In the genomic region with DNA sequence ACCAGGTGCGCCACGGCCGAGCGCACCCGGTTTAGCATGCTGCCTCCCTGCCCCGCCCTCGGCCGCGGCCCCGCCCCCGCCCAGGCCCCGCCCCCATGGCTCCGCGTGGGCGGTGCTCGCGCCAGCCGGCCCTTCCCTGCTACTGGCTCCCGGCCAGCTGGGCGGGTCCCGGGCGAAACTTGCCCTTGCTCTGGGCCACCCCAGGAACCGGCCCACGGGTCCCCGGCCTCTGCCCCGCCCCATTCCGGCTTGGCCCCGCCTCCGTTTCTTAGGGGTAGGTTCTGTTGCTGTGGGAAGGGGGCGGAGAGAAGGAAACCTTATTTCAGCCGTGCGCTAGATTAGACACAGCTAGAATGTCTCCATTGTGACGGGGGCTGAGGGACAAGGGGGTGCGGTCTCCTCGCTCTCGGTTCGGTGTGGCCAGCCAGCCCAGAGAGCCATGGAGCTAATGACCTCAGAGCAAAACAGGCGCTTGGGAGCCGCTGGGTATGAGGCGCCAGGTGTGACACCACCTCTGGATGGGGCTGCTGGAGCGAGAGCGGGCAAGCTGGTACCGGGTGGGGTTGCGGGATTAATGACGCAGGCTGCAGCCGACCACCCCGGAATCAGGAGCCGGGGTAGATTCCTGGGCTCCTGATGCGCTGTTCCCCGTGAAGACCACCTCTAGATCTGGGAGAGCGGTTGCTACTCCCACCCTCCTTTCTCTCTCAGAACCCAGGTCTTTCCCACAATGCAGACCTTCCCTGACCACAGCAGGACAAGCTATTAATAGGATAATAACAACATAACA, we compare ENCODE assay signal across 8 cellular contexts. TPM values are rescaled to one million over a fixed set of nuclear protein-coding genes. Genes with fewer than 3 reads are reported as not detected.
DNase-seq lines count a peak whose midpoint lies in the region; ATAC-seq and TF ChIP-seq lines count a peak whose summit lies in the region.

A gene with protein sequence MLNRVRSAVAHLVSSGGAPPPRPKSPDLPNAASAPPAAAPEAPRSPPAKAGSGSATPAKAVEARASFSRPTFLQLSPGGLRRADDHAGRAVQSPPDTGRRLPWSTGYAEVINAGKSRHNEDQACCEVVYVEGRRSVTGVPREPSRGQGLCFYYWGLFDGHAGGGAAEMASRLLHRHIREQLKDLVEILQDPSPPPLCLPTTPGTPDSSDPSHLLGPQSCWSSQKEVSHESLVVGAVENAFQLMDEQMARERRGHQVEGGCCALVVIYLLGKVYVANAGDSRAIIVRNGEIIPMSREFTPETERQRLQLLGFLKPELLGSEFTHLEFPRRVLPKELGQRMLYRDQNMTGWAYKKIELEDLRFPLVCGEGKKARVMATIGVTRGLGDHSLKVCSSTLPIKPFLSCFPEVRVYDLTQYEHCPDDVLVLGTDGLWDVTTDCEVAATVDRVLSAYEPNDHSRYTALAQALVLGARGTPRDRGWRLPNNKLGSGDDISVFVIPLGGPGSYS (minus strand): TSS at position 69 of the 790 bp plus-strand sequence. CDS start 31 bp downstream, at position 38.

- H3K27me3 ChIP-seq in GM23248 (replicated peaks; ENCODE audit: insufficient read depth), result no peaks in the 10 kb centered on the region
- no peaks in the 10 kb centered on the region for H3K27me3 ChIP-seq in foreskin keratinocyte

- no peaks in the 10 kb centered on the region for H3K9me3 ChIP-seq in GM23248 (ENCODE audit: low read depth)

- H3K36me3 Mint-ChIP-seq in neural crest cell (ENCODE audit: low read depth), result no peaks in the 10 kb centered on the region
- no peaks in the 10 kb centered on the region for H3K36me3 Mint-ChIP-seq in stimulated activated naive CD8-positive, alpha-beta T cell treated with anti-CD3 and anti-CD28 coated beads, Interleukin-15, Interleukin-2, amounts not matched to agents 100 ng/mL and 50 ng/mL, for 24 hours (ENCODE audit: low read depth)

- H3K79me2 ChIP-seq in GM23248 (ENCODE audit: insufficient read depth), result no peaks in the 10 kb centered on the region

- H3K27me3 Mint-ChIP-seq in neural crest cell (ENCODE audit: low read depth), result peaks cover 61% of the 10 kb centered on the region
- H3K27me3 Mint-ChIP-seq in stimulated activated naive CD8-positive, alpha-beta T cell treated with anti-CD3 and anti-CD28 coated beads, Interleukin-15, Interleukin-2, amounts not matched to agents 100 ng/mL and 50 ng/mL, for 24 hours, result peaks cover 24% of the 10 kb centered on the region

- H3K4me1 Mint-ChIP-seq in neural crest cell, result peaks cover 22% of the 10 kb centered on the region
- peaks cover 38% of the 10 kb centered on the region for H3K4me1 Mint-ChIP-seq in stimulated activated naive CD8-positive, alpha-beta T cell treated with anti-CD3 and anti-CD28 coated beads, Interleukin-15, Interleukin-2, amounts not matched to agents 100 ng/mL and 50 ng/mL, for 24 hours (ENCODE audit: low read depth)

- no peaks in the 10 kb centered on the region for H3K9me3 Mint-ChIP-seq in neural crest cell
- no peaks in the 10 kb centered on the region for H3K9me3 Mint-ChIP-seq in stimulated activated naive CD8-positive, alpha-beta T cell treated with anti-CD3 and anti-CD28 coated beads, Interleukin-15, Interleukin-2, amounts not matched to agents 100 ng/mL and 50 ng/mL, for 24 hours

- peak within 1 kb of the TSS; percentile 70 for H3K4me3 ChIP-seq in GM23248

- H3K4me1 ChIP-seq in GM23248 (ENCODE audit: insufficient read depth) (peaks cover 3% of the 10 kb centered on the region), foreskin keratinocyte (no peaks in the 10 kb centered on the region)

- no peaks in the 10 kb centered on the region for H3K9me2 ChIP-seq in GM23248 (ENCODE audit: insufficient read depth)

- in situ Hi-C loops in GM23248 (cut with MboI), result no loop called here

- TF ChIP-seq CTCF in foreskin keratinocyte (conservative IDR thresholded peaks at IDR 0.05), result peak; percentile 13
- TF ChIP-seq CTCF in neural crest cell (conservative IDR thresholded peaks at IDR 0.05), result no peak

- DNase-seq in EH (ENCODE audit: low read depth) (peak; percentile 94), GM23248 (peak; percentile 91), KG1 (lab: John Stamatoyannopoulos, UW) (peak; percentile 43), SHP77 treated with DMSO at 0.1 percent for 48 hours (lab: John Stamatoyannopoulos, UW) (peak; percentile 47), foreskin keratinocyte (peak; percentile 81 to 91), neural crest cell (ENCODE audit: low read depth, low spot score) (peak; percentile 95)
- peak; percentile 99 for DNase-seq in activated effector memory CD4-positive, alpha-beta T cell treated with anti-CD3 and anti-CD28 coated beads, Interleukin-2, amount 50 U/mL, for 16 hours

- H4K20me1 ChIP-seq in GM23248 (ENCODE audit: insufficient read depth), result no peaks in the 10 kb centered on the region

- no peaks in the 10 kb centered on the region for H3K36me3 ChIP-seq in GM23248 (ENCODE audit: low read depth)

- peak; percentile 77 for ATAC-seq in foreskin keratinocyte

- H3K27ac Mint-ChIP-seq in neural crest cell (ENCODE audit: unreplicated experiment), result no peak within 1 kb of the TSS
- H3K27ac Mint-ChIP-seq in stimulated activated naive CD8-positive, alpha-beta T cell treated with anti-CD3 and anti-CD28 coated beads, Interleukin-15, Interleukin-2, amounts not matched to agents 100 ng/mL and 50 ng/mL, for 24 hours, result no peak within 1 kb of the TSS

- peaks cover 5% of the 10 kb centered on the region for H3F3A ChIP-seq in GM23248 (ENCODE audit: insufficient read depth)

- peak within 1 kb of the TSS; percentile 92 for H3K4me3 Mint-ChIP-seq in neural crest cell
- peak within 1 kb of the TSS; percentile 79 for H3K4me3 Mint-ChIP-seq in stimulated activated naive CD8-positive, alpha-beta T cell treated with anti-CD3 and anti-CD28 coated beads, Interleukin-15, Interleukin-2, amounts not matched to agents 100 ng/mL and 50 ng/mL, for 24 hours

- peak within 1 kb of the TSS; percentile 91 for H2AFZ ChIP-seq in GM23248

- peak within 1 kb of the TSS; percentile 69 for H3K4me2 ChIP-seq in GM23248 (ENCODE audit: unreplicated experiment)

- H3K27ac ChIP-seq in GM23248 (peak within 1 kb of the TSS; percentile 15; the same call in 1 of the 2 replicates), foreskin keratinocyte (peak within 1 kb of the TSS; percentile 66)

- 1 to 2% methylated on average over 27 to 34 of the region's 51 CpGs for WGBS in GM23248 (ENCODE audit: low coverage in 1 of 2, low lambda C conversion rate in 2 of 2, missing lambda C conversion rate in 2 of 2), 2 experiments

- peak within 1 kb of the TSS; percentile 46 for H3K9ac ChIP-seq in GM23248

RNA-seq across cellular contexts. Expression of the gene that starts here (rescaled TPM):
- total RNA-seq in GM23248 (2014; rRNA removed; shearing (Covaris generic)), result 0.13 and 0.54 TPM in 2 replicates
- 0.95 and 1.5 TPM in 2 replicates for polyA plus RNA-seq in GM23248 (2016; fragmentation: Nextera tagmentation; extraction: Ambion mirVana)
- total RNA-seq in foreskin keratinocyte, result 6.0 and 6.3 TPM in 2 replicates
- 9.2 and 10.1 TPM in 2 replicates for polyA plus RNA-seq in foreskin keratinocyte
- total RNA-seq in neural crest cell, result 1.1 and 1.4 TPM in 2 replicates

Comparison
In these comparisons a context has a peak if more than half of its experiments do, and no peak if none do; other contexts are left out.
1. Peak in every context shown above with its lines: DNase-seq, ATAC-seq, H3K4me3 ChIP-seq and H3K27ac ChIP-seq.
2. DNase-seq: peak in every context shown above with its lines; median percentile 99 in activated effector memory CD4-positive, alpha-beta T cell treated with anti-CD3 and anti-CD28 coated beads, Interleukin-2, amount 50 U/mL, for 16 hours; 95 in neural crest cell; 94 in EH; 91 in GM23248; 86 in foreskin keratinocyte; 47 in SHP77 treated with DMSO at 0.1 percent for 48 hours; 43 in KG1.